ENCODE assay signal across 1 cellular context in genomic region chr14:38389666-38390065, GRCh38.
TF ChIP-seq lines count a peak whose summit lies in the region.

No MANE protein-coding gene starts in this region.

TF ChIP-seq in HepG2, 621 proteins besides CTCF, POLR2A, EP300 and RAD21 (continued from another document):
- TF ChIP-seq, protein P1, sequence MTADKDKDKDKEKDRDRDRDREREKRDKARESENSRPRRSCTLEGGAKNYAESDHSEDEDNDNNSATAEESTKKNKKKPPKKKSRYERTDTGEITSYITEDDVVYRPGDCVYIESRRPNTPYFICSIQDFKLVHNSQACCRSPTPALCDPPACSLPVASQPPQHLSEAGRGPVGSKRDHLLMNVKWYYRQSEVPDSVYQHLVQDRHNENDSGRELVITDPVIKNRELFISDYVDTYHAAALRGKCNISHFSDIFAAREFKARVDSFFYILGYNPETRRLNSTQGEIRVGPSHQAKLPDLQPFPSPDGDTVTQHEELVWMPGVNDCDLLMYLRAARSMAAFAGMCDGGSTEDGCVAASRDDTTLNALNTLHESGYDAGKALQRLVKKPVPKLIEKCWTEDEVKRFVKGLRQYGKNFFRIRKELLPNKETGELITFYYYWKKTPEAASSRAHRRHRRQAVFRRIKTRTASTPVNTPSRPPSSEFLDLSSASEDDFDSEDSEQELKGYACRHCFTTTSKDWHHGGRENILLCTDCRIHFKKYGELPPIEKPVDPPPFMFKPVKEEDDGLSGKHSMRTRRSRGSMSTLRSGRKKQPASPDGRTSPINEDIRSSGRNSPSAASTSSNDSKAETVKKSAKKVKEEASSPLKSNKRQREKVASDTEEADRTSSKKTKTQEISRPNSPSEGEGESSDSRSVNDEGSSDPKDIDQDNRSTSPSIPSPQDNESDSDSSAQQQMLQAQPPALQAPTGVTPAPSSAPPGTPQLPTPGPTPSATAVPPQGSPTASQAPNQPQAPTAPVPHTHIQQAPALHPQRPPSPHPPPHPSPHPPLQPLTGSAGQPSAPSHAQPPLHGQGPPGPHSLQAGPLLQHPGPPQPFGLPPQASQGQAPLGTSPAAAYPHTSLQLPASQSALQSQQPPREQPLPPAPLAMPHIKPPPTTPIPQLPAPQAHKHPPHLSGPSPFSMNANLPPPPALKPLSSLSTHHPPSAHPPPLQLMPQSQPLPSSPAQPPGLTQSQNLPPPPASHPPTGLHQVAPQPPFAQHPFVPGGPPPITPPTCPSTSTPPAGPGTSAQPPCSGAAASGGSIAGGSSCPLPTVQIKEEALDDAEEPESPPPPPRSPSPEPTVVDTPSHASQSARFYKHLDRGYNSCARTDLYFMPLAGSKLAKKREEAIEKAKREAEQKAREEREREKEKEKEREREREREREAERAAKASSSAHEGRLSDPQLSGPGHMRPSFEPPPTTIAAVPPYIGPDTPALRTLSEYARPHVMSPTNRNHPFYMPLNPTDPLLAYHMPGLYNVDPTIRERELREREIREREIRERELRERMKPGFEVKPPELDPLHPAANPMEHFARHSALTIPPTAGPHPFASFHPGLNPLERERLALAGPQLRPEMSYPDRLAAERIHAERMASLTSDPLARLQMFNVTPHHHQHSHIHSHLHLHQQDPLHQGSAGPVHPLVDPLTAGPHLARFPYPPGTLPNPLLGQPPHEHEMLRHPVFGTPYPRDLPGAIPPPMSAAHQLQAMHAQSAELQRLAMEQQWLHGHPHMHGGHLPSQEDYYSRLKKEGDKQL (CRISPR knock-in tag; IDR thresholded peaks at IDR 0.05; ENCODE audit: low read depth), result no peak
- TF ChIP-seq PRPF4 (IDR thresholded peaks at IDR 0.05; ENCODE audit: low read depth, low read length, poor library complexity, severe bottlenecking), result no peak
- no peak for TF ChIP-seq ZNF619 (CRISPR knock-in tag; IDR thresholded peaks at IDR 0.05)
- TF ChIP-seq ZNF44 (CRISPR knock-in tag; IDR thresholded peaks at IDR 0.05), result no peak
- TF ChIP-seq ZNF792 (CRISPR knock-in tag; IDR thresholded peaks at IDR 0.05), result no peak
- TF ChIP-seq POLR2AphosphoS2 (IDR thresholded peaks at IDR 0.05; ENCODE audit: low read depth, low read length), result no peak
- no peak for TF ChIP-seq ZNF839 (CRISPR knock-in tag; IDR thresholded peaks at IDR 0.05; ENCODE audit: borderline replicate concordance)
- no peak for TF ChIP-seq PITX1 (CRISPR knock-in tag; IDR thresholded peaks at IDR 0.05)
TF ChIP-seq in HepG2: peak in this region for 0.
